In the genomic region with DNA sequence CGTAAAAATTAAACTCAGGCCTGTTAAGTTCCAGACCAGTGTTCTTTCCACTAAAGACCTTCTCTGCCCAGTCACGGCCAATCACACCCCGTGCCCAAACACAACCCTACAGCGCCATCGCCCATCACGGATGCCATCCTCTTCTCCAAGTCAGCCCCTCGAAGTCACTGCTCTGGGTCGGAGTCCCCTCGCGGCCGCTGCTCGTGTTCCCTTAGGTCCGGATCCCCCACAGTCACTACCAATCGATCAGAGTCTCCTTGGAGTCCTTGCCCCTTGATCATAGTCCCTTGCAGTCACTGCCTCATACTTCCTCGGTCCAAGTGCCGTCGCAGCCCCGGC, we compare ENCODE assay signal across 8 cellular contexts. TPM values are rescaled to one million over a fixed set of nuclear protein-coding genes. Genes with fewer than 3 reads are reported as not detected.
DNase-seq lines count a peak whose midpoint lies in the region; ATAC-seq and TF ChIP-seq lines count a peak whose summit lies in the region.

No MANE protein-coding gene starts in this region.

- TF ChIP-seq EP300 in suprapubic skin (IDR thresholded peaks at IDR 0.05) = no peak

- H3K27me3 ChIP-seq in ectodermal cell (ENCODE audit: control insufficient read depth, insufficient read depth, low read length, poor library complexity, severe bottlenecking) (no peaks in the 10 kb centered on the region), suprapubic skin (no peaks in the 10 kb centered on the region)

- H3K9me3 ChIP-seq in ectodermal cell (ENCODE audit: control insufficient read depth, low read length) = no peaks in the 10 kb centered on the region
- H3K9me3 ChIP-seq in suprapubic skin = no peaks in the 10 kb centered on the region

- 4 to 5% methylated on average over 18 of the region's 18 CpGs for WGBS in ectodermal cell, 2 experiments
- WGBS in suprapubic skin = 0% methylated on average over 18 of the region's 18 CpGs

- no peaks in the 10 kb centered on the region for H3K9me3 Mint-ChIP-seq in mesothelial cell of epicardium

- H3K27ac ChIP-seq in ectodermal cell (ENCODE audit: insufficient read depth, low read depth, low read length, poor library complexity, severe bottlenecking) (peak overlapping the region; percentile 87), suprapubic skin (peak overlapping the region; percentile 96)

- peak overlapping the region; percentile 98 for H3K27ac Mint-ChIP-seq in mesothelial cell of epicardium

- H3K4me3 ChIP-seq in ectodermal cell (ENCODE audit: insufficient read depth, low read depth, low read length) (peak overlapping the region; percentile 94), suprapubic skin (peak overlapping the region; percentile 95)

- TF ChIP-seq POLR2A in suprapubic skin (IDR thresholded peaks at IDR 0.05) = no peak

- no peaks in the 10 kb centered on the region for H3K27me3 Mint-ChIP-seq in mesothelial cell of epicardium (ENCODE audit: low read depth)

- ATAC-seq in GM18498 (IDR thresholded peaks at IDR 0.05; ENCODE audit: unreplicated experiment) (peak; percentile 22), HG02981 (IDR thresholded peaks at IDR 0.05; ENCODE audit: unreplicated experiment) (peak; percentile 9)

- DNase-seq in T follicular helper cell (ENCODE audit: low read depth) = peak; percentile 6
- DNase-seq in mesothelial cell of epicardium (ENCODE audit: low spot score in 2 of 2, unreplicated experiment in 2 of 2) = peak in 1 of 2 experiments; percentile 38
- DNase-seq in suprapubic skin (ENCODE audit: low spot score in 2 of 2) = peak in 1 of 2 donors; percentile 69
- no peak for DNase-seq in DMS114 treated with DMSO at 0.1 percent for 48 hours (lab: John Stamatoyannopoulos, UW; ENCODE audit: unreplicated experiment)
- DNase-seq in kidney glomerular epithelial cell (lab: John Stamatoyannopoulos, UW) = no peak

- peaks cover 22% of the 10 kb centered on the region for H3K4me1 Mint-ChIP-seq in mesothelial cell of epicardium

- TF ChIP-seq CTCF in mesothelial cell of epicardium (IDR thresholded peaks at IDR 0.05; ENCODE audit: unreplicated experiment) = no peak
- no peak for TF ChIP-seq CTCF in suprapubic skin (IDR thresholded peaks at IDR 0.05)

- H3K4me1 ChIP-seq in ectodermal cell (ENCODE audit: control insufficient read depth, insufficient read depth, low read length) = peaks cover 3% of the 10 kb centered on the region
- peaks cover 39% of the 10 kb centered on the region for H3K4me1 ChIP-seq in suprapubic skin

- peaks cover 2% of the 10 kb centered on the region for H3K36me3 Mint-ChIP-seq in mesothelial cell of epicardium

- no peaks in the 10 kb centered on the region for H3K36me3 ChIP-seq in ectodermal cell (ENCODE audit: control insufficient read depth, insufficient read depth, low read length)
- no peaks in the 10 kb centered on the region for H3K36me3 ChIP-seq in suprapubic skin

- peak overlapping the region; percentile 97 for H3K4me3 Mint-ChIP-seq in mesothelial cell of epicardium

RNA-seq across cellular contexts. Expression of gene PCYT1A, which starts 0.5 kb away (rescaled TPM):
- 31.3 TPM for polyA plus RNA-seq in ectodermal cell (2013, experiment 1 of 4)
- polyA plus RNA-seq in ectodermal cell (2013, experiment 2 of 4) = 34.2 TPM
- polyA plus RNA-seq in ectodermal cell (2013, experiment 3 of 4) = 24.0 TPM
- 22.6 TPM for polyA plus RNA-seq in ectodermal cell (2013, experiment 4 of 4)
- 37.3 to 40.0 TPM (median 38.8 TPM) in 3 replicates for total RNA-seq in mesothelial cell of epicardium
- 100 to 1,000 TPM in 3 of 4 donors, 10 to 100 TPM in 1; 98.2 to 189 (median 141) TPM for total RNA-seq in suprapubic skin

RNA-seq across cellular contexts. Expression of gene DYNLT2B, which starts 31.0 kb away (rescaled TPM):
- 54.5 TPM for polyA plus RNA-seq in ectodermal cell (2013, experiment 1 of 4)
- 51.6 TPM for polyA plus RNA-seq in ectodermal cell (2013, experiment 2 of 4)
- polyA plus RNA-seq in ectodermal cell (2013, experiment 3 of 4) = 58.9 TPM
- 69.3 TPM for polyA plus RNA-seq in ectodermal cell (2013, experiment 4 of 4)
- total RNA-seq in mesothelial cell of epicardium = 17.5 to 18.5 TPM (median 17.6 TPM) in 3 replicates
- 10 to 100 TPM in 2 of 4 donors, 1 to 10 TPM in 2; 5.3 to 13.1 (median 10.6) TPM for total RNA-seq in suprapubic skin

RNA-seq across cellular contexts. Expression of gene TM4SF19, which starts 51.2 kb away (rescaled TPM):
- not detected for polyA plus RNA-seq in ectodermal cell (2013, experiment 1 of 4)
- not detected for polyA plus RNA-seq in ectodermal cell (2013, experiment 2 of 4)
- polyA plus RNA-seq in ectodermal cell (2013, experiment 3 of 4) = not detected
- not detected for polyA plus RNA-seq in ectodermal cell (2013, experiment 4 of 4)
- total RNA-seq in mesothelial cell of epicardium = not detected in 3 replicates
- total RNA-seq in suprapubic skin = under 1 TPM in 2 of 4 donors, not detected in 2; 0.68 to 0.89 TPM
